Comparison of ENCODE assay signal across 2 cellular contexts in the genomic region with DNA sequence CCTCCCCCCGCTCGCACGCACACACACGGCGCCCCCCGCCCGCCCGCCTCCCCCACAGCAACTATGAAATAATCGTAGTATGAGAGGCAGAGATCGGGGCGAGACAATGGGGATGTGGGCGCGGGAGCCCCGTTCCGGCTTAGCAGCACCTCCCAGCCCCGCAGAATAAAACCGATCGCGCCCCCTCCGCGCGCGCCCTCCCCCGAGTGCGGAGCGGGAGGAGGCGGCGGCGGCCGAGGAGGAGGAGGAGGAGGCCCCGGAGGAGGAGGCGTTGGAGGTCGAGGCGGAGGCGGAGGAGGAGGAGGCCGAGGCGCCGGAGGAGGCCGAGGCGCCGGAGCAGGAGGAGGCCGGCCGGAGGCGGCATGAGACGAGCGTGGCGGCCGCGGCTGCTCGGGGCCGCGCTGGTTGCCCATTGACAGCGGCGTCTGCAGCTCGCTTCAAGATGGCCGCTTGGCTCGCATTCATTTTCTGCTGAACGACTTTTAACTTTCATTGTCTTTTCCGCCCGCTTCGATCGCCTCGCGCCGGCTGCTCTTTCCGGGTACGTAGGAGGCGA.
TF ChIP-seq lines count a peak whose summit lies in the region.

No MANE protein-coding gene starts in this region.

TF ChIP-seq in HEK293, 187 proteins besides CTCF, POLR2A, EP300 and RAD21 (continued from another document and continues in another):
- TF ChIP-seq IKZF3 (tag by site-specific recombination; IDR thresholded peaks at IDR 0.05) (no peak), ZEB2 (tag by site-specific recombination; IDR thresholded peaks at IDR 0.05) (peak; percentile 68; the same call in 1 of the 2 replicates), ZNF830 (tag by site-specific recombination; IDR thresholded peaks at IDR 0.05; ENCODE audit: low read depth) (no peak), ZNF211 (tag by site-specific recombination; IDR thresholded peaks at IDR 0.05; ENCODE audit: low read depth) (no peak), YY2 (tag by site-specific recombination; IDR thresholded peaks at IDR 0.05) (peak; percentile 79), KLF10 (tag by site-specific recombination; IDR thresholded peaks at IDR 0.05) (peak; percentile 64), ZNF76 (tag by site-specific recombination; IDR thresholded peaks at IDR 0.05; ENCODE audit: borderline replicate concordance, low read depth) (peak; percentile 44; the same call in 1 of the 2 replicates), ZNF843 (tag by site-specific recombination; IDR thresholded peaks at IDR 0.05) (0 out of 2 replicates have a peak, but pooled peaks have one; percentile 26), ZNF560 (tag by site-specific recombination; IDR thresholded peaks at IDR 0.05; ENCODE audit: borderline replicate concordance) (no peak), WT1 (tag by site-specific recombination; IDR thresholded peaks at IDR 0.05) (peak; percentile 16; the same call in 1 of the 2 replicates), ZNF530 (tag by site-specific recombination; IDR thresholded peaks at IDR 0.05; ENCODE audit: low read depth) (no peak), ZNF138 (tag by site-specific recombination; IDR thresholded peaks at IDR 0.05; ENCODE audit: borderline replicate concordance) (no peak), ZBTB8A (tag by site-specific recombination; IDR thresholded peaks at IDR 0.05) (peak; percentile 94), ZNF600 (tag by site-specific recombination; IDR thresholded peaks at IDR 0.05) (peak; percentile 58), GLIS2 (tag by site-specific recombination; IDR thresholded peaks at IDR 0.05) (peak; percentile 88), SP7 (tag by site-specific recombination; IDR thresholded peaks at IDR 0.05) (peak; percentile 71), ZBTB1 (tag by site-specific recombination; IDR thresholded peaks at IDR 0.05) (0 out of 2 replicates have a peak, but pooled peaks have one; percentile 52), ZXDB (tag by site-specific recombination; IDR thresholded peaks at IDR 0.05) (peak; percentile 79), EGR2 (tag by site-specific recombination; IDR thresholded peaks at IDR 0.05; ENCODE audit: low read depth) (peak; percentile 96), ZNF23 (tag by site-specific recombination; IDR thresholded peaks at IDR 0.05; ENCODE audit: borderline replicate concordance) (no peak), ZBTB20 (tag by site-specific recombination; IDR thresholded peaks at IDR 0.05) (peak; percentile 70), ZNF610 (tag by site-specific recombination; IDR thresholded peaks at IDR 0.05; ENCODE audit: borderline replicate concordance) (peak; percentile 50; the same call in 1 of the 2 replicates), ZNF266 (tag by site-specific recombination; IDR thresholded peaks at IDR 0.05; ENCODE audit: low read depth) (no peak), ZNF335 (tag by site-specific recombination; conservative IDR thresholded peaks at IDR 0.05) (peak; percentile 35; the same call in 1 of the 2 replicates), ZNF549 (tag by site-specific recombination; IDR thresholded peaks at IDR 0.05) (no peak), KLF9 (tag by site-specific recombination; IDR thresholded peaks at IDR 0.05; ENCODE audit: low read depth) (0 out of 2 replicates have a peak, but pooled peaks have one; percentile 60), ZSCAN30 (tag by site-specific recombination; IDR thresholded peaks at IDR 0.05) (peak; percentile 95)
- TF ChIP-seq, protein P1, sequence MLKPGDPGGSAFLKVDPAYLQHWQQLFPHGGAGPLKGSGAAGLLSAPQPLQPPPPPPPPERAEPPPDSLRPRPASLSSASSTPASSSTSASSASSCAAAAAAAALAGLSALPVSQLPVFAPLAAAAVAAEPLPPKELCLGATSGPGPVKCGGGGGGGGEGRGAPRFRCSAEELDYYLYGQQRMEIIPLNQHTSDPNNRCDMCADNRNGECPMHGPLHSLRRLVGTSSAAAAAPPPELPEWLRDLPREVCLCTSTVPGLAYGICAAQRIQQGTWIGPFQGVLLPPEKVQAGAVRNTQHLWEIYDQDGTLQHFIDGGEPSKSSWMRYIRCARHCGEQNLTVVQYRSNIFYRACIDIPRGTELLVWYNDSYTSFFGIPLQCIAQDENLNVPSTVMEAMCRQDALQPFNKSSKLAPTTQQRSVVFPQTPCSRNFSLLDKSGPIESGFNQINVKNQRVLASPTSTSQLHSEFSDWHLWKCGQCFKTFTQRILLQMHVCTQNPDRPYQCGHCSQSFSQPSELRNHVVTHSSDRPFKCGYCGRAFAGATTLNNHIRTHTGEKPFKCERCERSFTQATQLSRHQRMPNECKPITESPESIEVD (tag by site-specific recombination; IDR thresholded peaks at IDR 0.05) = 0 out of 2 replicates have a peak, but pooled peaks have one; percentile 8
- TF ChIP-seq, protein P2, sequence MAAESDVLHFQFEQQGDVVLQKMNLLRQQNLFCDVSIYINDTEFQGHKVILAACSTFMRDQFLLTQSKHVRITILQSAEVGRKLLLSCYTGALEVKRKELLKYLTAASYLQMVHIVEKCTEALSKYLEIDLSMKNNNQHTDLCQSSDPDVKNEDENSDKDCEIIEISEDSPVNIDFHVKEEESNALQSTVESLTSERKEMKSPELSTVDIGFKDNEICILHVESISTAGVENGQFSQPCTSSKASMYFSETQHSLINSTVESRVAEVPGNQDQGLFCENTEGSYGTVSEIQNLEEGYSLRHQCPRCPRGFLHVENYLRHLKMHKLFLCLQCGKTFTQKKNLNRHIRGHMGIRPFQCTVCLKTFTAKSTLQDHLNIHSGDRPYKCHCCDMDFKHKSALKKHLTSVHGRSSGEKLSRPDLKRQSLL (tag by site-specific recombination; IDR thresholded peaks at IDR 0.05) = peak; percentile 91
- TF ChIP-seq, protein P3, sequence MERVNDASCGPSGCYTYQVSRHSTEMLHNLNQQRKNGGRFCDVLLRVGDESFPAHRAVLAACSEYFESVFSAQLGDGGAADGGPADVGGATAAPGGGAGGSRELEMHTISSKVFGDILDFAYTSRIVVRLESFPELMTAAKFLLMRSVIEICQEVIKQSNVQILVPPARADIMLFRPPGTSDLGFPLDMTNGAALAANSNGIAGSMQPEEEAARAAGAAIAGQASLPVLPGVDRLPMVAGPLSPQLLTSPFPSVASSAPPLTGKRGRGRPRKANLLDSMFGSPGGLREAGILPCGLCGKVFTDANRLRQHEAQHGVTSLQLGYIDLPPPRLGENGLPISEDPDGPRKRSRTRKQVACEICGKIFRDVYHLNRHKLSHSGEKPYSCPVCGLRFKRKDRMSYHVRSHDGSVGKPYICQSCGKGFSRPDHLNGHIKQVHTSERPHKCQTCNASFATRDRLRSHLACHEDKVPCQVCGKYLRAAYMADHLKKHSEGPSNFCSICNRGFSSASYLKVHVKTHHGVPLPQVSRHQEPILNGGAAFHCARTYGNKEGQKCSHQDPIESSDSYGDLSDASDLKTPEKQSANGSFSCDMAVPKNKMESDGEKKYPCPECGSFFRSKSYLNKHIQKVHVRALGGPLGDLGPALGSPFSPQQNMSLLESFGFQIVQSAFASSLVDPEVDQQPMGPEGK (tag by site-specific recombination; IDR thresholded peaks at IDR 0.05) = peak; percentile 83

TF ChIP-seq in neural cell, 6 proteins besides CTCF, POLR2A, EP300 and RAD21 (continued from another document):
- TF ChIP-seq, protein P4, sequence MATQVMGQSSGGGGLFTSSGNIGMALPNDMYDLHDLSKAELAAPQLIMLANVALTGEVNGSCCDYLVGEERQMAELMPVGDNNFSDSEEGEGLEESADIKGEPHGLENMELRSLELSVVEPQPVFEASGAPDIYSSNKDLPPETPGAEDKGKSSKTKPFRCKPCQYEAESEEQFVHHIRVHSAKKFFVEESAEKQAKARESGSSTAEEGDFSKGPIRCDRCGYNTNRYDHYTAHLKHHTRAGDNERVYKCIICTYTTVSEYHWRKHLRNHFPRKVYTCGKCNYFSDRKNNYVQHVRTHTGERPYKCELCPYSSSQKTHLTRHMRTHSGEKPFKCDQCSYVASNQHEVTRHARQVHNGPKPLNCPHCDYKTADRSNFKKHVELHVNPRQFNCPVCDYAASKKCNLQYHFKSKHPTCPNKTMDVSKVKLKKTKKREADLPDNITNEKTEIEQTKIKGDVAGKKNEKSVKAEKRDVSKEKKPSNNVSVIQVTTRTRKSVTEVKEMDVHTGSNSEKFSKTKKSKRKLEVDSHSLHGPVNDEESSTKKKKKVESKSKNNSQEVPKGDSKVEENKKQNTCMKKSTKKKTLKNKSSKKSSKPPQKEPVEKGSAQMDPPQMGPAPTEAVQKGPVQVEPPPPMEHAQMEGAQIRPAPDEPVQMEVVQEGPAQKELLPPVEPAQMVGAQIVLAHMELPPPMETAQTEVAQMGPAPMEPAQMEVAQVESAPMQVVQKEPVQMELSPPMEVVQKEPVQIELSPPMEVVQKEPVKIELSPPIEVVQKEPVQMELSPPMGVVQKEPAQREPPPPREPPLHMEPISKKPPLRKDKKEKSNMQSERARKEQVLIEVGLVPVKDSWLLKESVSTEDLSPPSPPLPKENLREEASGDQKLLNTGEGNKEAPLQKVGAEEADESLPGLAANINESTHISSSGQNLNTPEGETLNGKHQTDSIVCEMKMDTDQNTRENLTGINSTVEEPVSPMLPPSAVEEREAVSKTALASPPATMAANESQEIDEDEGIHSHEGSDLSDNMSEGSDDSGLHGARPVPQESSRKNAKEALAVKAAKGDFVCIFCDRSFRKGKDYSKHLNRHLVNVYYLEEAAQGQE (IDR thresholded peaks at IDR 0.05; ENCODE audit: borderline replicate concordance) = no peak
- peak; percentile 39 for TF ChIP-seq SMC3 (conservative IDR thresholded peaks at IDR 0.05; ENCODE audit: poor library complexity)
- peak; percentile 56 for TF ChIP-seq MXI1 (conservative IDR thresholded peaks at IDR 0.05; ENCODE audit: poor library complexity, severe bottlenecking)
